ENCODE assay signal across 18 cellular contexts in the genomic region with DNA sequence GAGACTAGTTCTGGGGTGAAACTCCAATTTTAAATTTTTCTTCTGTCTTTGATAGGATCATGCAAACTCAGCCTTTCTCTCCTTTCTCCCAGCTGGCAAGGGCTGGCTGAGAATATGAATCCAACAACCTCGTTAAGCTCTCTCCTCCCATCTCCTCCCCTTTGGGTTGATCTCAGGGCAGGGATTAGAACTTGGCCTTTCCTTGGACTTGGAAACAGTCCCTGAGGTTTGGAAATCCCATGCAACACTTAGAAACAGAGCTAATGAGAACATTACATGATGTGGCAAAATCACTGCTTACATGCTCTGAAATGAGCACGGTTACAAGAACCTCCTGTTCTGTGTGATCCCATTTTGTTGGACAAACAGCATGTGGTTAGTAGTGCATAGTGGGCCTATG. TPM values are rescaled to one million over a fixed set of nuclear protein-coding genes. Genes with fewer than 3 reads are reported as not detected.
DNase-seq lines count a peak whose midpoint lies in the region; ATAC-seq, FAIRE-seq and TF ChIP-seq lines count a peak whose summit lies in the region.
"Had no signal": no experiment of that assay in that cellular context is flagged by ENCODE, and none has a peak within 500 bp of the region (broad histone marks: within the 10 kb centered on the region; RNA-seq: fewer than 3 reads in every experiment).

No MANE protein-coding gene starts in this region.

- no peak overlapping the region for H3K4me3 Mint-ChIP-seq in activated CD8-positive, alpha-beta T cell treated with anti-CD3 and anti-CD28 coated beads for 36 hours
- H3K4me3 Mint-ChIP-seq: activated T-cell treated with anti-CD3 and anti-CD28 coated beads, Interleukin-2, amount 50 U/mL, for 72 hours; naive thymus-derived CD8-positive, alpha-beta T cell had no signal

- H3K36me3 ChIP-seq in esophagus (ENCODE audit: control insufficient read depth in 2 of 2, insufficient read depth in 2 of 2, low read length in 1 of 2) (no peaks in the 10 kb centered on the region), right lobe of liver (peaks cover 0 to 7% (median 2%) of the 10 kb centered on the region in 4 donors), small intestine (ENCODE audit: control insufficient read depth in 2 of 2, insufficient read depth in 2 of 2, low read length in 2 of 2) (no peaks in the 10 kb centered on the region), OCI-LY7 (ENCODE audit: insufficient read depth, low read length) (no peaks in the 10 kb centered on the region)
- H3K36me3 ChIP-seq: BE2C, brain microvascular endothelial cell had no signal

- 20 to 35% methylated on average over 2 of the region's 2 CpGs for WGBS in esophagus, 2 donors
- WGBS in right lobe of liver (ENCODE audit: insufficient coverage, low coverage, low lambda C conversion rate, missing lambda C conversion rate): 23% methylated on average over 2 of the region's 2 CpGs
- WGBS in small intestine, 3 donors: 23 to 38% (median 24%) methylated on average over 2 of the region's 2 CpGs

- H3K79me2 ChIP-seq in OCI-LY7 (ENCODE audit: insufficient read depth, low read depth, low read length): no peaks in the 10 kb centered on the region

- no peaks in the 10 kb centered on the region for H3K9me3 Mint-ChIP-seq in activated CD8-positive, alpha-beta T cell treated with anti-CD3 and anti-CD28 coated beads for 36 hours
- H3K9me3 Mint-ChIP-seq: activated T-cell treated with anti-CD3 and anti-CD28 coated beads, Interleukin-2, amount 50 U/mL, for 72 hours; naive thymus-derived CD8-positive, alpha-beta T cell had no signal

- intact Hi-C loops in right lobe of liver (cut with DNase I) (no loop called here), OCI-LY7 (cut with micrococcal nuclease; ENCODE audit: unreplicated experiment) (no loop called here)
- intact Hi-C loops in activated CD8-positive, alpha-beta T cell treated with anti-CD3 and anti-CD28 coated beads for 36 hours (cut with micrococcal nuclease): no loop called here

- ATAC-seq in right lobe of liver (peak; percentile 37 to 68 (median 60)), GM21367 (IDR thresholded peaks at IDR 0.05; ENCODE audit: unreplicated experiment) (no peak)
- no peak for ATAC-seq in activated CD8-positive, alpha-beta T cell treated with anti-CD3 and anti-CD28 coated beads for 36 hours
- ATAC-seq: activated T-cell treated with anti-CD3 and anti-CD28 coated beads, Interleukin-2, amount 50 U/mL, for 72 hours; naive thymus-derived CD8-positive, alpha-beta T cell had no signal

- DNase-seq in GM04503 (ENCODE audit: low read depth) (peak; percentile 55), right lobe of liver (peak in 1 of 3 donors; percentile 83), small intestine (peak; percentile 62), OCI-LY7 (ENCODE audit: low spot score) (no peak), NCI-H1105 (lab: John Stamatoyannopoulos, UW) (no peak)
- DNase-seq in activated CD8-positive, alpha-beta T cell treated with anti-CD3 and anti-CD28 coated beads for 36 hours: no peak
- DNase-seq: activated CD4-positive, alpha-beta T cell treated with anti-CD3 and anti-CD28 coated beads for 4 hours; activated T-cell treated with anti-CD3 and anti-CD28 coated beads, Interleukin-2, amount 50 U/mL, for 72 hours; BE2C; brain microvascular endothelial cell; GOT3; naive thymus-derived CD8-positive, alpha-beta T cell; NCI-H2107; stimulated activated CD4-positive, alpha-beta T cell treated with anti-CD3 and anti-CD28 coated beads, Interleukin-12 subunit alpha, Interleukin-12 subunit beta, amount 100 ng/mL, for 4 hours had no signal

- CTCF ChIA-PET in activated CD8-positive, alpha-beta T cell treated with anti-CD3 and anti-CD28 coated beads for 36 hours (lab: Charles Lee): interaction anchor here (1.2 kb wide), 1 partner anchor 36 kb away, joined by 3 read pairs; no protein-coding TSS in a partner anchor
- CTCF ChIA-PET in OCI-LY7 (lab: Charles Lee; ENCODE audit: unreplicated experiment): interaction anchor here (0.6 kb wide), 1 partner anchor 240 kb away, joined by 3 read pairs; no protein-coding TSS in a partner anchor

- H3K4me1 Mint-ChIP-seq in activated CD8-positive, alpha-beta T cell treated with anti-CD3 and anti-CD28 coated beads for 36 hours (ENCODE audit: low read depth): no peaks in the 10 kb centered on the region

- no peaks in the 10 kb centered on the region for H3K9me3 ChIP-seq in esophagus (ENCODE audit: control insufficient read depth in 2 of 2, insufficient read depth in 1 of 2, low read depth in 1 of 2, low read length in 1 of 2)
- no peaks in the 10 kb centered on the region for H3K9me3 ChIP-seq in right lobe of liver
- H3K9me3 ChIP-seq in small intestine (ENCODE audit: control insufficient read depth, low read depth): no peaks in the 10 kb centered on the region
- H3K9me3 ChIP-seq in OCI-LY7 (ENCODE audit: low read length): no peaks in the 10 kb centered on the region
- H3K9me3 ChIP-seq: BE2C had no signal

- POLR2A ChIA-PET in activated CD8-positive, alpha-beta T cell treated with anti-CD3 and anti-CD28 coated beads for 36 hours (lab: Charles Lee): interaction anchor here (0.8 kb wide), 1 partner anchor 47 kb away, joined by 3 read pairs; no protein-coding TSS in a partner anchor
- POLR2A ChIA-PET in OCI-LY7 (lab: Charles Lee): interaction anchor here (0.9 to 1.1 kb wide), 2 partner anchors 11 to 20 kb away, joined by 3 read pairs; no protein-coding TSS in a partner anchor

- H3K4me1 ChIP-seq in esophagus (ENCODE audit: control insufficient read depth in 2 of 2, insufficient read depth in 2 of 2, low read length in 1 of 2) (no peaks in the 10 kb centered on the region), right lobe of liver (peaks cover 0 to 93% (median 37%) of the 10 kb centered on the region in 4 donors), small intestine (ENCODE audit: control insufficient read depth in 2 of 2, insufficient read depth in 1 of 2, low read depth in 1 of 2, low read length in 1 of 2) (peaks cover 2 to 6% of the 10 kb centered on the region in 2 donors), OCI-LY7 (ENCODE audit: insufficient read depth, low read length, poor library complexity, severe bottlenecking) (peaks cover 12% of the 10 kb centered on the region)
- H3K4me1 ChIP-seq: BE2C had no signal

- FAIRE-seq in small intestine (lab: Jason Lieb, UNC): no peak
- FAIRE-seq: GM19239 had no signal

- H3K27me3 Mint-ChIP-seq in activated CD8-positive, alpha-beta T cell treated with anti-CD3 and anti-CD28 coated beads for 36 hours: no peaks in the 10 kb centered on the region

- H3K4me3 ChIP-seq in esophagus (ENCODE audit: low read depth in 1 of 2, low read length in 2 of 2): no peak overlapping the region
- H3K4me3 ChIP-seq in right lobe of liver: no peak overlapping the region
- H3K4me3 ChIP-seq in small intestine (ENCODE audit: low read depth in 1 of 2, low read length in 2 of 2): no peak overlapping the region
- no peak overlapping the region for H3K4me3 ChIP-seq in OCI-LY7 (ENCODE audit: low read depth, low read length, poor library complexity, severe bottlenecking)

- no peak overlapping the region for H3K27ac Mint-ChIP-seq in activated CD8-positive, alpha-beta T cell treated with anti-CD3 and anti-CD28 coated beads for 36 hours
- H3K27ac Mint-ChIP-seq: activated T-cell treated with anti-CD3 and anti-CD28 coated beads, Interleukin-2, amount 50 U/mL, for 72 hours; naive thymus-derived CD8-positive, alpha-beta T cell had no signal

- no peak for TF ChIP-seq POLR2A in right lobe of liver (IDR thresholded peaks at IDR 0.05)

- BruUV-seq in OCI-LY7 (replicated peaks; lab: Mats Ljungman, UMichigan): no TSS peak

- no peaks in the 10 kb centered on the region for H4K20me1 ChIP-seq in OCI-LY7 (ENCODE audit: insufficient read depth, low read length)

- peak overlapping the region; percentile 12 to 82 for H3K27ac ChIP-seq in esophagus (ENCODE audit: low read depth in 2 of 2, low read length in 1 of 2)
- peak overlapping the region in 2 of 3 donors; percentile 41 to 87 for H3K27ac ChIP-seq in right lobe of liver
- peak overlapping the region in 1 of 2 donors; percentile 43 for H3K27ac ChIP-seq in small intestine (ENCODE audit: low read depth in 1 of 2, low read length in 1 of 2)
- H3K27ac ChIP-seq in OCI-LY7 (ENCODE audit: low read depth, low read length, poor library complexity, severe bottlenecking): no peak overlapping the region
- H3K27ac ChIP-seq: brain microvascular endothelial cell, epithelial cell of prostate had no signal

- no peak overlapping the region for H3K4me2 ChIP-seq in OCI-LY7 (ENCODE audit: low read length)

- H3K9me2 ChIP-seq in OCI-LY7 (ENCODE audit: insufficient read depth, low read length): no peaks in the 10 kb centered on the region

- no peaks in the 10 kb centered on the region for H3K27me3 ChIP-seq in esophagus (ENCODE audit: control insufficient read depth in 1 of 2, insufficient read depth in 2 of 2, low read length in 2 of 2)
- H3K27me3 ChIP-seq in right lobe of liver: no peaks in the 10 kb centered on the region
- no peaks in the 10 kb centered on the region for H3K27me3 ChIP-seq in small intestine (ENCODE audit: control insufficient read depth in 2 of 2, insufficient read depth in 2 of 2, low read length in 2 of 2)
- H3K27me3 ChIP-seq: BE2C had no signal

- no peak overlapping the region for H2AFZ ChIP-seq in OCI-LY7 (ENCODE audit: low read length)

- H3K36me3 Mint-ChIP-seq in activated CD8-positive, alpha-beta T cell treated with anti-CD3 and anti-CD28 coated beads for 36 hours (ENCODE audit: low read depth): no peaks in the 10 kb centered on the region

- TF ChIP-seq CTCF in right lobe of liver (IDR thresholded peaks at IDR 0.05): no peak
- no peak for TF ChIP-seq CTCF in activated CD8-positive, alpha-beta T cell treated with anti-CD3 and anti-CD28 coated beads for 36 hours (IDR thresholded peaks at IDR 0.05)
- no peak for TF ChIP-seq CTCF in OCI-LY7 (conservative IDR thresholded peaks at IDR 0.05; ENCODE audit: low read length)

RNA-seq across cellular contexts. Expression of gene ACACB, which starts 31.6 kb away (rescaled TPM):
- polyA plus RNA-seq in esophagus: 10 to 100 TPM in 1 of 2 donors, 1 to 10 TPM in 1; 8.6 to 18.2 TPM
- 100 to 1,000 TPM; 107 to 237 (median 187) TPM for total RNA-seq in right lobe of liver
- 10 to 100 TPM in 2 of 3 donors, 1 to 10 TPM in 1; 7.0 to 40.5 (median 12.3) TPM for polyA plus RNA-seq in small intestine
- total RNA-seq in activated CD8-positive, alpha-beta T cell treated with anti-CD3 and anti-CD28 coated beads for 36 hours: 10 to 100 TPM in 1 of 2 experiments, 1 to 10 TPM in 1; 8.7 to 11.2 TPM
- total RNA-seq in OCI-LY7 (2014; rRNA removed; shearing (Covaris generic)): 19.7 and 25.6 TPM in 2 replicates
- total RNA-seq in OCI-LY7 (2022): 45.1 and 46.2 TPM in 2 replicates

RNA-seq across cellular contexts. Expression of gene UNG, which starts 50.6 kb away (rescaled TPM):
- polyA plus RNA-seq in esophagus (10 to 100 TPM; 22.9 to 27.5 TPM), small intestine (10 to 100 TPM; 11.9 to 38.7 (median 14.8) TPM)
- total RNA-seq in right lobe of liver (10 to 100 TPM; 16.3 to 42.7 (median 21.2) TPM), OCI-LY7 (2022) (84.1 and 85.0 TPM in 2 replicates)
- 10 to 100 TPM; 86.4 to 93.3 TPM for total RNA-seq in activated CD8-positive, alpha-beta T cell treated with anti-CD3 and anti-CD28 coated beads for 36 hours
- 50.7 and 60.6 TPM in 2 replicates for total RNA-seq in OCI-LY7 (2014; rRNA removed; shearing (Covaris generic))

RNA-seq across cellular contexts. Expression of gene ALKBH2, which starts 54.7 kb away (rescaled TPM):
- polyA plus RNA-seq in esophagus (10 to 100 TPM; 20.1 to 28.5 TPM), small intestine (10 to 100 TPM in 1 of 3 donors, 1 to 10 TPM in 2; 4.2 to 17.8 (median 4.9) TPM)
- total RNA-seq in right lobe of liver (10 to 100 TPM in 4 of 6 experiments, 1 to 10 TPM in 2; 6.1 to 19.3 (median 17.1) TPM), OCI-LY7 (2022) (90.5 and 111 TPM in 2 replicates)
- total RNA-seq in activated CD8-positive, alpha-beta T cell treated with anti-CD3 and anti-CD28 coated beads for 36 hours: 10 to 100 TPM; 35.6 to 37.8 TPM
- 70.3 and 76.8 TPM in 2 replicates for total RNA-seq in OCI-LY7 (2014; rRNA removed; shearing (Covaris generic))

Comparison
In these comparisons a context has a peak if more than half of its experiments do, and no peak if none do; other contexts are left out.
1. DNase-seq: peak in GM04503 (single experiment) and small intestine (single experiment); none in activated CD8-positive, alpha-beta T cell treated with anti-CD3 and anti-CD28 coated beads for 36 hours (single experiment), OCI-LY7 (single experiment) and NCI-H1105 (single experiment).
2. ATAC-seq: peak in right lobe of liver (4 of 4); none in activated CD8-positive, alpha-beta T cell treated with anti-CD3 and anti-CD28 coated beads for 36 hours (single experiment) and GM21367 (single experiment).